ENCODE assay signal across 2 cellular contexts in the genomic region with DNA sequence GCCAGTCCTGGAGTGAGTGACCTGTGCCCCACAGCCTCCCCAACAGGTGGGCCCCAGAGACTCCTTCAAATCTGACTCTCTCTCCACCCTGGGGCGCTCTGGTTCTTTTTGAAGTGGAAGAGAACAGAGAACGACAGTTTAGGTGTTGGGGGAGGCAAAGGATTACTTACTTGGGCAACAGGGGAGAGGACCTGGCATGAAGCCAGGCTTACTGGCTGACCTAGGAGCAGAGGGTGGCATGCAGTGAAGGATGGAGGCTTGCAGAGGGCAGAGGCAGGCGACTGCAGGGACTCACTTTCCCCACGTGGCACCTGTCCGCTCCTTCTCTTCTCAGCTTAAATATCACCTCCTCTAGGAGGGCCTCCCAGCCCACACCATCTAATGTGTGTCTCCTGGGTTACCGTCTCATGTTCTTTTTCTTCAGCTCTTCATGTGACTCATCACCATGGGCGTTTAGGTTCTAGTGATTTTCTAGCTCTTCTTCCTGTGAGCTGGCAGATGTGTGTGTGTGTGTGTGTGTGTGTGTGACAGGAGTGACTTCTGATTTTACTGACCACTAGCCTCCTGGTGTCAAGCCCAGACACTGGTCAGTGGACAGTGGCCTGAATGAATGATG.
TF ChIP-seq lines count a peak whose summit lies in the region.

No MANE protein-coding gene starts in this region.

TF ChIP-seq in A549, 52 proteins besides CTCF, POLR2A, EP300 and RAD21 (continued from another document):
- TF ChIP-seq, protein P1, sequence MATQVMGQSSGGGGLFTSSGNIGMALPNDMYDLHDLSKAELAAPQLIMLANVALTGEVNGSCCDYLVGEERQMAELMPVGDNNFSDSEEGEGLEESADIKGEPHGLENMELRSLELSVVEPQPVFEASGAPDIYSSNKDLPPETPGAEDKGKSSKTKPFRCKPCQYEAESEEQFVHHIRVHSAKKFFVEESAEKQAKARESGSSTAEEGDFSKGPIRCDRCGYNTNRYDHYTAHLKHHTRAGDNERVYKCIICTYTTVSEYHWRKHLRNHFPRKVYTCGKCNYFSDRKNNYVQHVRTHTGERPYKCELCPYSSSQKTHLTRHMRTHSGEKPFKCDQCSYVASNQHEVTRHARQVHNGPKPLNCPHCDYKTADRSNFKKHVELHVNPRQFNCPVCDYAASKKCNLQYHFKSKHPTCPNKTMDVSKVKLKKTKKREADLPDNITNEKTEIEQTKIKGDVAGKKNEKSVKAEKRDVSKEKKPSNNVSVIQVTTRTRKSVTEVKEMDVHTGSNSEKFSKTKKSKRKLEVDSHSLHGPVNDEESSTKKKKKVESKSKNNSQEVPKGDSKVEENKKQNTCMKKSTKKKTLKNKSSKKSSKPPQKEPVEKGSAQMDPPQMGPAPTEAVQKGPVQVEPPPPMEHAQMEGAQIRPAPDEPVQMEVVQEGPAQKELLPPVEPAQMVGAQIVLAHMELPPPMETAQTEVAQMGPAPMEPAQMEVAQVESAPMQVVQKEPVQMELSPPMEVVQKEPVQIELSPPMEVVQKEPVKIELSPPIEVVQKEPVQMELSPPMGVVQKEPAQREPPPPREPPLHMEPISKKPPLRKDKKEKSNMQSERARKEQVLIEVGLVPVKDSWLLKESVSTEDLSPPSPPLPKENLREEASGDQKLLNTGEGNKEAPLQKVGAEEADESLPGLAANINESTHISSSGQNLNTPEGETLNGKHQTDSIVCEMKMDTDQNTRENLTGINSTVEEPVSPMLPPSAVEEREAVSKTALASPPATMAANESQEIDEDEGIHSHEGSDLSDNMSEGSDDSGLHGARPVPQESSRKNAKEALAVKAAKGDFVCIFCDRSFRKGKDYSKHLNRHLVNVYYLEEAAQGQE (IDR thresholded peaks at IDR 0.05): no peak
- TF ChIP-seq FOSL2 (IDR thresholded peaks at IDR 0.05) (no peak), FOSL2 (CRISPR knock-in tag; IDR thresholded peaks at IDR 0.05) (peak; percentile 41; the same call in 1 of the 2 replicates), RFX5 (IDR thresholded peaks at IDR 0.05) (no peak), ZFP36 (IDR thresholded peaks at IDR 0.05; ENCODE audit: borderline replicate concordance, partially characterized antibody) (peak; percentile 86)

TF ChIP-seq in HEK293, 187 proteins besides CTCF, POLR2A, EP300 and RAD21 (continued from another document and continues in another):
- TF ChIP-seq ZNF274 (IDR thresholded peaks at IDR 0.05; ENCODE audit: low read length) (no peak), ZNF274 (tag by site-specific recombination; IDR thresholded peaks at IDR 0.05; ENCODE audit: borderline replicate concordance) (no peak), GLIS1 (tag by site-specific recombination; IDR thresholded peaks at IDR 0.05) (no peak), ZNF48 (tag by site-specific recombination; IDR thresholded peaks at IDR 0.05) (no peak), ZNF23 (tag by site-specific recombination; IDR thresholded peaks at IDR 0.05; ENCODE audit: borderline replicate concordance) (no peak), ZNF416 (tag by site-specific recombination; IDR thresholded peaks at IDR 0.05) (no peak), ZNF292 (tag by site-specific recombination; IDR thresholded peaks at IDR 0.05; ENCODE audit: borderline replicate concordance, low read depth) (no peak), ZNF2 (tag by site-specific recombination; IDR thresholded peaks at IDR 0.05) (no peak), KLF9 (tag by site-specific recombination; IDR thresholded peaks at IDR 0.05; ENCODE audit: low read depth) (no peak), GLI2 (tag by site-specific recombination; IDR thresholded peaks at IDR 0.05; ENCODE audit: borderline replicate concordance, low read depth) (no peak), ZNF202 (tag by site-specific recombination; IDR thresholded peaks at IDR 0.05; ENCODE audit: borderline replicate concordance) (no peak), ZNF311 (tag by site-specific recombination; IDR thresholded peaks at IDR 0.05; ENCODE audit: borderline replicate concordance) (no peak), HOXC10 (CRISPR knock-in tag; IDR thresholded peaks at IDR 0.05) (no peak), SP7 (tag by site-specific recombination; IDR thresholded peaks at IDR 0.05) (peak; percentile 23; the same call in 1 of the 2 replicates), ZNF677 (tag by site-specific recombination; IDR thresholded peaks at IDR 0.05) (no peak), ZNF132 (tag by site-specific recombination; IDR thresholded peaks at IDR 0.05; ENCODE audit: borderline replicate concordance) (no peak), ZBTB7A (tag by site-specific recombination; IDR thresholded peaks at IDR 0.05; ENCODE audit: low read depth) (0 out of 2 replicates have a peak, but pooled peaks have one; percentile 10), PRDM1 (tag by site-specific recombination; IDR thresholded peaks at IDR 0.05) (0 out of 2 replicates have a peak, but pooled peaks have one; percentile 9), ZNF561 (tag by site-specific recombination; IDR thresholded peaks at IDR 0.05; ENCODE audit: borderline replicate concordance) (no peak), TRIM28 (IDR thresholded peaks at IDR 0.05; ENCODE audit: borderline replicate concordance, low read length) (no peak), SCRT2 (tag by site-specific recombination; IDR thresholded peaks at IDR 0.05) (peak; percentile 84), EGR2 (tag by site-specific recombination; IDR thresholded peaks at IDR 0.05; ENCODE audit: low read depth) (peak; percentile 62), ZNF548 (tag by site-specific recombination; IDR thresholded peaks at IDR 0.05) (no peak), ZNF404 (tag by site-specific recombination; IDR thresholded peaks at IDR 0.05) (no peak)
- TF ChIP-seq, protein P2, sequence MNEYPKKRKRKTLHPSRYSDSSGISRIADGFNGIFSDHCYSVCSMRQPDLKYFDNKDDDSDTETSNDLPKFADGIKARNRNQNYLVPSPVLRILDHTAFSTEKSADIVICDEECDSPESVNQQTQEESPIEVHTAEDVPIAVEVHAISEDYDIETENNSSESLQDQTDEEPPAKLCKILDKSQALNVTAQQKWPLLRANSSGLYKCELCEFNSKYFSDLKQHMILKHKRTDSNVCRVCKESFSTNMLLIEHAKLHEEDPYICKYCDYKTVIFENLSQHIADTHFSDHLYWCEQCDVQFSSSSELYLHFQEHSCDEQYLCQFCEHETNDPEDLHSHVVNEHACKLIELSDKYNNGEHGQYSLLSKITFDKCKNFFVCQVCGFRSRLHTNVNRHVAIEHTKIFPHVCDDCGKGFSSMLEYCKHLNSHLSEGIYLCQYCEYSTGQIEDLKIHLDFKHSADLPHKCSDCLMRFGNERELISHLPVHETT (tag by site-specific recombination; IDR thresholded peaks at IDR 0.05): no peak
- TF ChIP-seq, protein P3, sequence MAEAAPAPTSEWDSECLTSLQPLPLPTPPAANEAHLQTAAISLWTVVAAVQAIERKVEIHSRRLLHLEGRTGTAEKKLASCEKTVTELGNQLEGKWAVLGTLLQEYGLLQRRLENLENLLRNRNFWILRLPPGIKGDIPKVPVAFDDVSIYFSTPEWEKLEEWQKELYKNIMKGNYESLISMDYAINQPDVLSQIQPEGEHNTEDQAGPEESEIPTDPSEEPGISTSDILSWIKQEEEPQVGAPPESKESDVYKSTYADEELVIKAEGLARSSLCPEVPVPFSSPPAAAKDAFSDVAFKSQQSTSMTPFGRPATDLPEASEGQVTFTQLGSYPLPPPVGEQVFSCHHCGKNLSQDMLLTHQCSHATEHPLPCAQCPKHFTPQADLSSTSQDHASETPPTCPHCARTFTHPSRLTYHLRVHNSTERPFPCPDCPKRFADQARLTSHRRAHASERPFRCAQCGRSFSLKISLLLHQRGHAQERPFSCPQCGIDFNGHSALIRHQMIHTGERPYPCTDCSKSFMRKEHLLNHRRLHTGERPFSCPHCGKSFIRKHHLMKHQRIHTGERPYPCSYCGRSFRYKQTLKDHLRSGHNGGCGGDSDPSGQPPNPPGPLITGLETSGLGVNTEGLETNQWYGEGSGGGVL (tag by site-specific recombination; IDR thresholded peaks at IDR 0.05): peak; percentile 48; the same call in 1 of the 2 replicates
- TF ChIP-seq, protein P4, sequence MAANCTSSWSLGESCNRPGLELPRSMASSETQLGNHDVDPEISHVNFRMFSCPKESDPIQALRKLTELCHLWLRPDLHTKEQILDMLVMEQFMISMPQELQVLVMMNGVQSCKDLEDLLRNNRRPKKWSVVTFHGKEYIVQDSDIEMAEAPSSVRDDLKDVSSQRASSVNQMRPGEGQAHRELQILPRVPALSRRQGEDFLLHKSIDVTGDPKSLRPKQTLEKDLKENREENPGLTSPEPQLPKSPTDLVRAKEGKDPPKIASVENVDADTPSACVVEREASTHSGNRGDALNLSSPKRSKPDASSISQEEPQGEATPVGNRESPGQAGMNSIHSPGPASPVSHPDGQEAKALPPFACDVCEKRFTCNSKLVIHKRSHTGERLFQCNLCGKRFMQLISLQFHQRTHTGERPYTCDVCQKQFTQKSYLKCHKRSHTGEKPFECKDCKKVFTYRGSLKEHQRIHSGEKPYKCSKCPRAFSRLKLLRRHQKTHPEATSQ (tag by site-specific recombination; IDR thresholded peaks at IDR 0.05): no peak
- TF ChIP-seq, protein P5, sequence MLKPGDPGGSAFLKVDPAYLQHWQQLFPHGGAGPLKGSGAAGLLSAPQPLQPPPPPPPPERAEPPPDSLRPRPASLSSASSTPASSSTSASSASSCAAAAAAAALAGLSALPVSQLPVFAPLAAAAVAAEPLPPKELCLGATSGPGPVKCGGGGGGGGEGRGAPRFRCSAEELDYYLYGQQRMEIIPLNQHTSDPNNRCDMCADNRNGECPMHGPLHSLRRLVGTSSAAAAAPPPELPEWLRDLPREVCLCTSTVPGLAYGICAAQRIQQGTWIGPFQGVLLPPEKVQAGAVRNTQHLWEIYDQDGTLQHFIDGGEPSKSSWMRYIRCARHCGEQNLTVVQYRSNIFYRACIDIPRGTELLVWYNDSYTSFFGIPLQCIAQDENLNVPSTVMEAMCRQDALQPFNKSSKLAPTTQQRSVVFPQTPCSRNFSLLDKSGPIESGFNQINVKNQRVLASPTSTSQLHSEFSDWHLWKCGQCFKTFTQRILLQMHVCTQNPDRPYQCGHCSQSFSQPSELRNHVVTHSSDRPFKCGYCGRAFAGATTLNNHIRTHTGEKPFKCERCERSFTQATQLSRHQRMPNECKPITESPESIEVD (tag by site-specific recombination; IDR thresholded peaks at IDR 0.05): no peak
- TF ChIP-seq, protein P6, sequence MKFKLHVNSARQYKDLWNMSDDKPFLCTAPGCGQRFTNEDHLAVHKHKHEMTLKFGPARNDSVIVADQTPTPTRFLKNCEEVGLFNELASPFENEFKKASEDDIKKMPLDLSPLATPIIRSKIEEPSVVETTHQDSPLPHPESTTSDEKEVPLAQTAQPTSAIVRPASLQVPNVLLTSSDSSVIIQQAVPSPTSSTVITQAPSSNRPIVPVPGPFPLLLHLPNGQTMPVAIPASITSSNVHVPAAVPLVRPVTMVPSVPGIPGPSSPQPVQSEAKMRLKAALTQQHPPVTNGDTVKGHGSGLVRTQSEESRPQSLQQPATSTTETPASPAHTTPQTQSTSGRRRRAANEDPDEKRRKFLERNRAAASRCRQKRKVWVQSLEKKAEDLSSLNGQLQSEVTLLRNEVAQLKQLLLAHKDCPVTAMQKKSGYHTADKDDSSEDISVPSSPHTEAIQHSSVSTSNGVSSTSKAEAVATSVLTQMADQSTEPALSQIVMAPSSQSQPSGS (tag by site-specific recombination; IDR thresholded peaks at IDR 0.05; ENCODE audit: low read depth): no peak
- TF ChIP-seq, protein P7, sequence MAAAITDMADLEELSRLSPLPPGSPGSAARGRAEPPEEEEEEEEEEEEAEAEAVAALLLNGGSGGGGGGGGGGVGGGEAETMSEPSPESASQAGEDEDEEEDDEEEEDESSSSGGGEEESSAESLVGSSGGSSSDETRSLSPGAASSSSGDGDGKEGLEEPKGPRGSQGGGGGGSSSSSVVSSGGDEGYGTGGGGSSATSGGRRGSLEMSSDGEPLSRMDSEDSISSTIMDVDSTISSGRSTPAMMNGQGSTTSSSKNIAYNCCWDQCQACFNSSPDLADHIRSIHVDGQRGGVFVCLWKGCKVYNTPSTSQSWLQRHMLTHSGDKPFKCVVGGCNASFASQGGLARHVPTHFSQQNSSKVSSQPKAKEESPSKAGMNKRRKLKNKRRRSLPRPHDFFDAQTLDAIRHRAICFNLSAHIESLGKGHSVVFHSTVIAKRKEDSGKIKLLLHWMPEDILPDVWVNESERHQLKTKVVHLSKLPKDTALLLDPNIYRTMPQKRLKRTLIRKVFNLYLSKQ (tag by site-specific recombination; IDR thresholded peaks at IDR 0.05; ENCODE audit: borderline replicate concordance): no peak
- TF ChIP-seq, protein P8, sequence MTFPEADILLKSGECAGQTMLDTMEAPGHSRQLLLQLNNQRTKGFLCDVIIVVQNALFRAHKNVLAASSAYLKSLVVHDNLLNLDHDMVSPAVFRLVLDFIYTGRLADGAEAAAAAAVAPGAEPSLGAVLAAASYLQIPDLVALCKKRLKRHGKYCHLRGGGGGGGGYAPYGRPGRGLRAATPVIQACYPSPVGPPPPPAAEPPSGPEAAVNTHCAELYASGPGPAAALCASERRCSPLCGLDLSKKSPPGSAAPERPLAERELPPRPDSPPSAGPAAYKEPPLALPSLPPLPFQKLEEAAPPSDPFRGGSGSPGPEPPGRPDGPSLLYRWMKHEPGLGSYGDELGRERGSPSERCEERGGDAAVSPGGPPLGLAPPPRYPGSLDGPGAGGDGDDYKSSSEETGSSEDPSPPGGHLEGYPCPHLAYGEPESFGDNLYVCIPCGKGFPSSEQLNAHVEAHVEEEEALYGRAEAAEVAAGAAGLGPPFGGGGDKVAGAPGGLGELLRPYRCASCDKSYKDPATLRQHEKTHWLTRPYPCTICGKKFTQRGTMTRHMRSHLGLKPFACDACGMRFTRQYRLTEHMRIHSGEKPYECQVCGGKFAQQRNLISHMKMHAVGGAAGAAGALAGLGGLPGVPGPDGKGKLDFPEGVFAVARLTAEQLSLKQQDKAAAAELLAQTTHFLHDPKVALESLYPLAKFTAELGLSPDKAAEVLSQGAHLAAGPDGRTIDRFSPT (tag by site-specific recombination; IDR thresholded peaks at IDR 0.05): peak; percentile 38; the same call in 1 of the 2 replicates
- TF ChIP-seq, protein P9, sequence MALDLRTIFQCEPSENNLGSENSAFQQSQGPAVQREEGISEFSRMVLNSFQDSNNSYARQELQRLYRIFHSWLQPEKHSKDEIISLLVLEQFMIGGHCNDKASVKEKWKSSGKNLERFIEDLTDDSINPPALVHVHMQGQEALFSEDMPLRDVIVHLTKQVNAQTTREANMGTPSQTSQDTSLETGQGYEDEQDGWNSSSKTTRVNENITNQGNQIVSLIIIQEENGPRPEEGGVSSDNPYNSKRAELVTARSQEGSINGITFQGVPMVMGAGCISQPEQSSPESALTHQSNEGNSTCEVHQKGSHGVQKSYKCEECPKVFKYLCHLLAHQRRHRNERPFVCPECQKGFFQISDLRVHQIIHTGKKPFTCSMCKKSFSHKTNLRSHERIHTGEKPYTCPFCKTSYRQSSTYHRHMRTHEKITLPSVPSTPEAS (tag by site-specific recombination; IDR thresholded peaks at IDR 0.05): no peak
- TF ChIP-seq, protein P10, sequence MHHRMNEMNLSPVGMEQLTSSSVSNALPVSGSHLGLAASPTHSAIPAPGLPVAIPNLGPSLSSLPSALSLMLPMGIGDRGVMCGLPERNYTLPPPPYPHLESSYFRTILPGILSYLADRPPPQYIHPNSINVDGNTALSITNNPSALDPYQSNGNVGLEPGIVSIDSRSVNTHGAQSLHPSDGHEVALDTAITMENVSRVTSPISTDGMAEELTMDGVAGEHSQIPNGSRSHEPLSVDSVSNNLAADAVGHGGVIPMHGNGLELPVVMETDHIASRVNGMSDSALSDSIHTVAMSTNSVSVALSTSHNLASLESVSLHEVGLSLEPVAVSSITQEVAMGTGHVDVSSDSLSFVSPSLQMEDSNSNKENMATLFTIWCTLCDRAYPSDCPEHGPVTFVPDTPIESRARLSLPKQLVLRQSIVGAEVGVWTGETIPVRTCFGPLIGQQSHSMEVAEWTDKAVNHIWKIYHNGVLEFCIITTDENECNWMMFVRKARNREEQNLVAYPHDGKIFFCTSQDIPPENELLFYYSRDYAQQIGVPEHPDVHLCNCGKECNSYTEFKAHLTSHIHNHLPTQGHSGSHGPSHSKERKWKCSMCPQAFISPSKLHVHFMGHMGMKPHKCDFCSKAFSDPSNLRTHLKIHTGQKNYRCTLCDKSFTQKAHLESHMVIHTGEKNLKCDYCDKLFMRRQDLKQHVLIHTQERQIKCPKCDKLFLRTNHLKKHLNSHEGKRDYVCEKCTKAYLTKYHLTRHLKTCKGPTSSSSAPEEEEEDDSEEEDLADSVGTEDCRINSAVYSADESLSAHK (tag by site-specific recombination; IDR thresholded peaks at IDR 0.05): no peak
